Comparison of ENCODE assay signal across 21 cellular contexts in the genomic region with DNA sequence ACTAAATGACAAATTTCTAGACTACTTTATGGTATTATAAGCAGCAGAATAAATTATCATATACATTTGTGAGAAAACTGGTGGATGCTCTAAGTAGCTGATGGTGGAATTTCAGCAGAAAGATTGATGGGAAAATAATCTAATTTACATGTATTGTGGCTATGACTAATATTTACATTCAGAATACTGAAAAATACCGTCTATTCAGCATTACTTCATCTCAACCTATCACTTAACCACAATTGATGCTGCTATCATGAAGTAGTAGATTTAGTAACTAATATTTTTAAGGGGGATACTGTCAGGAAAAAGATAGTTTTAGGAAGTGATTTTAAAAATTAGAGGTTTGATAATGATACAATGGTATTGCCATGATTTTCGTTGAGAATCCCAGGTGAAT.
DNase-seq lines count a peak whose midpoint lies in the region; ATAC-seq, FAIRE-seq and TF ChIP-seq lines count a peak whose summit lies in the region.
"Had no signal": no experiment of that assay in that cellular context is flagged by ENCODE, and none has a peak within 500 bp of the region (broad histone marks: within the 10 kb centered on the region; RNA-seq: fewer than 3 reads in every experiment).

No MANE protein-coding gene starts in this region.

- H3K9me2 ChIP-seq in OCI-LY7 (ENCODE audit: insufficient read depth, low read length): no peaks in the 10 kb centered on the region

- CTCF ChIA-PET in IMR-90 (lab: Yijun Ruan, JAX) (no interaction called here), OCI-LY7 (lab: Charles Lee; ENCODE audit: unreplicated experiment) (no interaction called here)

- no peak overlapping the region for H3K23ac ChIP-seq in IMR-90 (ENCODE audit: low read depth, low read length)

- no peak overlapping the region for H2BK20ac ChIP-seq in IMR-90 (ENCODE audit: low read depth, low read length)

- no peaks in the 10 kb centered on the region for H3K4me1 Mint-ChIP-seq in astrocyte (ENCODE audit: low read depth, unreplicated experiment)
- peaks cover 9% of the 10 kb centered on the region for H3K4me1 Mint-ChIP-seq in glutamatergic neuron (ENCODE audit: low read depth, unreplicated experiment)
- H3K4me1 Mint-ChIP-seq: B cell; CD14-positive monocyte; CD8-positive, alpha-beta memory T cell had no signal

- no peak overlapping the region for H2BK120ac ChIP-seq in IMR-90 (ENCODE audit: low read depth, low read length)

- H3K14ac ChIP-seq in IMR-90 (replicated peaks; ENCODE audit: low read depth, low read length): no peak overlapping the region

- no peaks in the 10 kb centered on the region for H3K79me1 ChIP-seq in IMR-90 (ENCODE audit: low read depth in 1 of 2, low read length in 2 of 2)

- in situ Hi-C loops in IMR-90 (cut with MboI; ENCODE audit: low sequenced_read_pairs): no loop called here

- no peak for TF ChIP-seq CTCF in IMR-90 (conservative IDR thresholded peaks at IDR 0.05; ENCODE audit: low read depth, low read length)
- TF ChIP-seq CTCF in astrocyte (IDR thresholded peaks at IDR 0.05; ENCODE audit: insufficient read depth, low read depth, low read length): no peak
- TF ChIP-seq CTCF in bronchial epithelial cell (IDR thresholded peaks at IDR 0.05; ENCODE audit: insufficient read depth, low read length, severe bottlenecking): no peak
- TF ChIP-seq CTCF in glutamatergic neuron (IDR thresholded peaks at IDR 0.05; ENCODE audit: partially characterized antibody, unreplicated experiment): no peak
- TF ChIP-seq CTCF in BE2C (IDR thresholded peaks at IDR 0.05; ENCODE audit: low read depth, low read length): no peak
- no peak for TF ChIP-seq CTCF in OCI-LY7 (conservative IDR thresholded peaks at IDR 0.05; ENCODE audit: low read length)

- H3K9ac ChIP-seq in IMR-90 (ENCODE audit: low read depth, low read length): no peak overlapping the region
- no peak overlapping the region for H3K9ac ChIP-seq in astrocyte (ENCODE audit: low read length)
- H3K9ac ChIP-seq: BLaER1 treated with 17β-estradiol and CSF1 and Interleukin-3, amounts not matched to agents 10 nM and 100 nM; GM23248 had no signal

- no peak overlapping the region for H4K91ac ChIP-seq in IMR-90 (ENCODE audit: insufficient read depth, low read depth, low read length)

- H2BK5ac ChIP-seq in IMR-90 (ENCODE audit: low read depth, low read length, poor library complexity, severe bottlenecking): no peak overlapping the region

- H3K79me2 ChIP-seq in astrocyte (ENCODE audit: insufficient read depth, low read length) (no peaks in the 10 kb centered on the region), OCI-LY7 (ENCODE audit: insufficient read depth, low read depth, low read length) (no peaks in the 10 kb centered on the region)

- BruUV-seq in IMR-90 (replicated peaks; lab: Mats Ljungman, UMichigan): no TSS peak
- no TSS peak for BruUV-seq in OCI-LY7 (replicated peaks; lab: Mats Ljungman, UMichigan)

- no peak overlapping the region for H4K8ac ChIP-seq in IMR-90 (ENCODE audit: low read depth in 2 of 2, low read length in 2 of 2)

- H3K36me3 Mint-ChIP-seq in astrocyte (ENCODE audit: low read depth, unreplicated experiment) (no peaks in the 10 kb centered on the region), glutamatergic neuron (ENCODE audit: unreplicated experiment) (no peaks in the 10 kb centered on the region)
- H3K36me3 Mint-ChIP-seq: CD14-positive monocyte had no signal

- intact Hi-C loops in IMR-90 (cut with micrococcal nuclease): no loop called here
- intact Hi-C loops in OCI-LY7 (cut with micrococcal nuclease; ENCODE audit: unreplicated experiment): no loop called here

- H3K9me1 ChIP-seq in IMR-90 (ENCODE audit: insufficient read depth, low read length): no peaks in the 10 kb centered on the region

- H3K9me3 Mint-ChIP-seq in astrocyte (ENCODE audit: unreplicated experiment): no peaks in the 10 kb centered on the region
- H3K9me3 Mint-ChIP-seq in glutamatergic neuron (ENCODE audit: unreplicated experiment): no peaks in the 10 kb centered on the region
- H3K9me3 Mint-ChIP-seq: CD4-positive, alpha-beta T cell had no signal

- no peak overlapping the region for H3K4me2 ChIP-seq in IMR-90 (ENCODE audit: low read depth, low read length)
- no peak overlapping the region for H3K4me2 ChIP-seq in astrocyte (ENCODE audit: low read length)
- H3K4me2 ChIP-seq in OCI-LY7 (ENCODE audit: low read length): no peak overlapping the region
- H3K4me2 ChIP-seq: BLaER1 treated with 17β-estradiol and CSF1 and Interleukin-3, amounts not matched to agents 10 nM and 100 nM had no signal

- POLR2A ChIA-PET in IMR-90 (lab: Charles Lee; ENCODE audit: unreplicated experiment) (no interaction called here), OCI-LY7 (lab: Charles Lee) (interaction anchor here (0.6 kb wide), 1 partner anchor 1932 kb away, joined by 3 read pairs; no protein-coding TSS in a partner anchor)

- H3K4me1 ChIP-seq in IMR-90 (ENCODE audit: control insufficient read depth, insufficient read depth, low read length) (no peaks in the 10 kb centered on the region), astrocyte (ENCODE audit: insufficient read depth, low read length) (no peaks in the 10 kb centered on the region), BE2C (no peaks in the 10 kb centered on the region), OCI-LY7 (ENCODE audit: insufficient read depth, low read length, poor library complexity, severe bottlenecking) (no peaks in the 10 kb centered on the region)
- H3K4me1 ChIP-seq: BLaER1 treated with 17β-estradiol and CSF1 and Interleukin-3, amounts not matched to agents 10 nM and 100 nM had no signal

- no peaks in the 10 kb centered on the region for H3K27me3 ChIP-seq in IMR-90 (ENCODE audit: control insufficient read depth, insufficient read depth, low read length)
- H3K27me3 ChIP-seq in astrocyte (ENCODE audit: insufficient read depth, low read length): no peaks in the 10 kb centered on the region
- H3K27me3 ChIP-seq in bronchial epithelial cell (ENCODE audit: control insufficient read depth, insufficient read depth, low read length): no peaks in the 10 kb centered on the region
- H3K27me3 ChIP-seq in BE2C: no peaks in the 10 kb centered on the region
- H3K27me3 ChIP-seq: BLaER1 treated with 17β-estradiol and CSF1 and Interleukin-3, amounts not matched to agents 10 nM and 100 nM had no signal

- H3K4me3 Mint-ChIP-seq in astrocyte (ENCODE audit: unreplicated experiment) (no peak overlapping the region), glutamatergic neuron (ENCODE audit: unreplicated experiment) (peak overlapping the region; percentile 28)
- H3K4me3 Mint-ChIP-seq: B cell; CD14-positive monocyte; CD4-positive, alpha-beta T cell; CD8-positive, alpha-beta memory T cell had no signal

- no peak for TF ChIP-seq RAD21 in IMR-90 (IDR thresholded peaks at IDR 0.05; ENCODE audit: low read length)

- no peak overlapping the region for H3K27ac ChIP-seq in IMR-90 (ENCODE audit: insufficient read depth, low read length)
- H3K27ac ChIP-seq in astrocyte (ENCODE audit: low read depth, low read length): no peak overlapping the region
- no peak overlapping the region for H3K27ac ChIP-seq in OCI-LY7 (ENCODE audit: low read depth, low read length, poor library complexity, severe bottlenecking)
- H3K27ac ChIP-seq: BLaER1 treated with 17β-estradiol and CSF1 and Interleukin-3, amounts not matched to agents 10 nM and 100 nM; GM23248 had no signal

- no peak for ATAC-seq in IMR-90 (ENCODE audit: low read depth)

- H2AK5ac ChIP-seq in IMR-90 (ENCODE audit: low read depth, low read length): no peak overlapping the region

- H3K56ac ChIP-seq in IMR-90 (ENCODE audit: extremely low read depth, insufficient read depth, low read length): no peak overlapping the region

- no peaks in the 10 kb centered on the region for H4K20me1 ChIP-seq in IMR-90 (ENCODE audit: insufficient read depth, low read length)
- H4K20me1 ChIP-seq in astrocyte (ENCODE audit: insufficient read depth, low read length): no peaks in the 10 kb centered on the region
- H4K20me1 ChIP-seq in OCI-LY7 (ENCODE audit: insufficient read depth, low read length): no peaks in the 10 kb centered on the region
- H4K20me1 ChIP-seq: BLaER1 treated with 17β-estradiol and CSF1 and Interleukin-3, amounts not matched to agents 10 nM and 100 nM had no signal

- DNase-seq in IMR-90 (peak; percentile 1), astrocyte (ENCODE audit: low read depth) (peak; percentile 7), bronchial epithelial cell (ENCODE audit: low read depth) (peak; percentile 15), glutamatergic neuron (no peak), BE2C (no peak), OCI-LY7 (ENCODE audit: low spot score) (no peak), DMS79 treated with DMSO at 0.1 percent for 48 hours (lab: John Stamatoyannopoulos, UW) (no peak)
- DNase-seq: CD4-positive, alpha-beta T cell; CD8-positive, alpha-beta memory T cell; DMS 273 treated with DMSO at 0.1 percent for 48 hours; DMS79; GF-D8; GM23248; H7; HCEC 1CT had no signal

- no peak overlapping the region for H2BK15ac ChIP-seq in IMR-90 (ENCODE audit: low read depth, low read length)

- H2AFZ ChIP-seq in IMR-90 (replicated peaks; ENCODE audit: low read length, poor library complexity) (no peak overlapping the region), astrocyte (ENCODE audit: low read depth, low read length) (no peak overlapping the region), OCI-LY7 (ENCODE audit: low read length) (no peak overlapping the region)
- H2AFZ ChIP-seq: GM23248 had no signal

- no peak overlapping the region for H2AK9ac ChIP-seq in IMR-90 (replicated peaks; ENCODE audit: low read depth, low read length, poor library complexity)

- dilution Hi-C loops in IMR-90 (cut with HindIII; ENCODE audit: low sequenced_read_pairs, unreplicated experiment): no loop called here

- H3K9me3 ChIP-seq in IMR-90 (ENCODE audit: control insufficient read depth, insufficient read depth, low read length): 0 out of 2 replicates have a peak, but pooled peaks cover 2% of the 10 kb centered on the region
- no peaks in the 10 kb centered on the region for H3K9me3 ChIP-seq in astrocyte (ENCODE audit: insufficient read depth, low read depth, low read length)
- no peaks in the 10 kb centered on the region for H3K9me3 ChIP-seq in BE2C
- H3K9me3 ChIP-seq in OCI-LY7 (ENCODE audit: low read length): no peaks in the 10 kb centered on the region
- H3K9me3 ChIP-seq: BLaER1 treated with 17β-estradiol and CSF1 and Interleukin-3, amounts not matched to agents 10 nM and 100 nM had no signal

- WGBS in IMR-90 (ENCODE audit: extremely low coverage in 2 of 2, insufficient read length in 1 of 2), 2 experiments: no CpG with 5 or more reads among the region's 2 CpGs

- TF ChIP-seq POLR2A in IMR-90 (IDR thresholded peaks at IDR 0.05; ENCODE audit: low read depth, low read length): no peak

- no peaks in the 10 kb centered on the region for H3K27me3 Mint-ChIP-seq in astrocyte (ENCODE audit: low read depth, unreplicated experiment)
- H3K27me3 Mint-ChIP-seq in glutamatergic neuron (ENCODE audit: unreplicated experiment): peaks cover 2% of the 10 kb centered on the region
- H3K27me3 Mint-ChIP-seq: B cell; CD4-positive, alpha-beta T cell had no signal

- no peak overlapping the region for H4K5ac ChIP-seq in IMR-90 (ENCODE audit: low read depth, low read length)

- H3K36me3 ChIP-seq in IMR-90 (ENCODE audit: control insufficient read depth, insufficient read depth, low read length) (no peaks in the 10 kb centered on the region), astrocyte (ENCODE audit: insufficient read depth, low read length) (no peaks in the 10 kb centered on the region), bronchial epithelial cell (ENCODE audit: control insufficient read depth, insufficient read depth, low read length) (no peaks in the 10 kb centered on the region), BE2C (no peaks in the 10 kb centered on the region), OCI-LY7 (ENCODE audit: insufficient read depth, low read length) (no peaks in the 10 kb centered on the region)
- H3K36me3 ChIP-seq: BLaER1 treated with 17β-estradiol and CSF1 and Interleukin-3, amounts not matched to agents 10 nM and 100 nM had no signal

- H3K4me3 ChIP-seq in IMR-90 (ENCODE audit: insufficient read depth, low read depth, low read length) (no peak overlapping the region), astrocyte (ENCODE audit: insufficient read depth, low read depth, low read length) (no peak overlapping the region), bronchial epithelial cell (ENCODE audit: low read depth, low read length) (no peak overlapping the region), BE2C (ENCODE audit: low read depth, low read length) (no peak overlapping the region), OCI-LY7 (ENCODE audit: low read depth, low read length, poor library complexity, severe bottlenecking) (no peak overlapping the region)
- H3K4me3 ChIP-seq: BLaER1 treated with 17β-estradiol and CSF1 and Interleukin-3, amounts not matched to agents 10 nM and 100 nM; GM23248 had no signal

- no peak overlapping the region for H3K27ac Mint-ChIP-seq in astrocyte (ENCODE audit: unreplicated experiment)
- peak overlapping the region; percentile 80 for H3K27ac Mint-ChIP-seq in glutamatergic neuron (ENCODE audit: unreplicated experiment)
- H3K27ac Mint-ChIP-seq: B cell; CD14-positive monocyte; CD4-positive, alpha-beta T cell; CD8-positive, alpha-beta memory T cell had no signal

- no peak overlapping the region for H3K4ac ChIP-seq in IMR-90 (ENCODE audit: low read depth, low read length)

- H3K18ac ChIP-seq in IMR-90 (ENCODE audit: low read depth, low read length): no peak overlapping the region

- FAIRE-seq in astrocyte (lab: Jason Lieb, UNC): no peak
- FAIRE-seq in bronchial epithelial cell (lab: Jason Lieb, UNC): no peak
- FAIRE-seq: D721Med, GM12892, H1 had no signal

Comparison
In these comparisons a context has a peak if more than half of its experiments do, and no peak if none do; other contexts are left out.
1. DNase-seq: peak in IMR-90 (single experiment), astrocyte (single experiment) and bronchial epithelial cell (single experiment); none in glutamatergic neuron (single experiment), BE2C (single experiment), OCI-LY7 (single experiment) and DMS79 treated with DMSO at 0.1 percent for 48 hours (single experiment).